Comparison of ENCODE assay signal across 19 cellular contexts in the genomic region with DNA sequence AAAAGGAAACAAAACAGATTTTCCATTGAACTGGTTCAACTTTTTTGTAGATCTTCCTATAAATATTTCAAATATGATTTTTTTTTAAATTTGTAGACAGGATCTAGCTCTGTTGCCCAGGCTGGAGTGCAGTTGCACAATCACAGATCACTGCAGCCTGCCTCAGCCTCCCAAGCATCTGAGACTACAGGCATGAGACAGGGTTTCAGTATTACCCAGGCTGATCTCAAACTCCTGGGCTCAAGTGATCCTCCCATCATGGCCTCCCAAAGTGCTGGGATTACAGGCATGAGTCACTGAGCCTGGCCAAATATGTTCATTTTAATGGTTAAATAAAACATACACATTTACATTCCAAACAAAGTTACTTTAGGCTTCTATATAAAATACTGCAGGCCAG. TPM values are rescaled to one million over a fixed set of nuclear protein-coding genes. Genes with fewer than 3 reads are reported as not detected.
DNase-seq lines count a peak whose midpoint lies in the region; ATAC-seq, FAIRE-seq and TF ChIP-seq lines count a peak whose summit lies in the region.
"Had no signal": no experiment of that assay in that cellular context is flagged by ENCODE, and none has a peak within 500 bp of the region (broad histone marks: within the 10 kb centered on the region; RNA-seq: fewer than 3 reads in every experiment).

No MANE protein-coding gene starts in this region.

- no TSS peak for BruUV-seq in IMR-90 (replicated peaks; lab: Mats Ljungman, UMichigan)

- H3K14ac ChIP-seq in IMR-90 (replicated peaks; ENCODE audit: low read depth, low read length) (no peak overlapping the region), H1 (ENCODE audit: insufficient read length) (no peak overlapping the region)

- no peaks in the 10 kb centered on the region for H3K9me1 ChIP-seq in IMR-90 (ENCODE audit: insufficient read depth, low read length)

- H2AFZ ChIP-seq in IMR-90 (replicated peaks; ENCODE audit: low read length, poor library complexity) (no peak overlapping the region), H1 (ENCODE audit: low read length) (no peak overlapping the region)

- peak overlapping the region; percentile 5 for H3K27ac ChIP-seq in CD4-positive, CD25-positive, alpha-beta regulatory T cell (ENCODE audit: insufficient read depth, low read length, poor library complexity, severe bottlenecking)
- H3K27ac ChIP-seq in IMR-90 (ENCODE audit: insufficient read depth, low read length) (no peak overlapping the region), H1 (ENCODE audit: low read depth, low read length) (no peak overlapping the region)
- H3K27ac ChIP-seq: BLaER1 had no signal

- no peaks in the 10 kb centered on the region for H3K27me3 ChIP-seq in CD4-positive, CD25-positive, alpha-beta regulatory T cell (ENCODE audit: control insufficient read depth, insufficient read depth, low read length)
- H3K27me3 ChIP-seq in IMR-90 (ENCODE audit: control insufficient read depth, insufficient read depth, low read length), result no peaks in the 10 kb centered on the region
- H3K27me3 ChIP-seq in H1 (replicated peaks in 1 of 4; ENCODE audit: control insufficient read depth in 3 of 4, extremely low read depth in 1 of 4, insufficient read depth in 3 of 4, low read length in 3 of 4), result no peaks in the 10 kb centered on the region
- H3K27me3 ChIP-seq: BLaER1 had no signal

- H2BK120ac ChIP-seq in IMR-90 (ENCODE audit: low read depth, low read length) (no peak overlapping the region), H1 (replicated peaks; ENCODE audit: low read depth, low read length) (no peak overlapping the region)

- peaks cover 4 to 40% (median 13%) of the 10 kb centered on the region in 4 donors for H3K4me1 Mint-ChIP-seq in CD4-positive, CD25-positive, alpha-beta regulatory T cell
- no peaks in the 10 kb centered on the region for H3K4me1 Mint-ChIP-seq in HFFc6 (ENCODE audit: low read depth)
- H3K4me1 Mint-ChIP-seq: IgD-negative memory B cell had no signal

- H4K20me1 ChIP-seq in IMR-90 (ENCODE audit: insufficient read depth, low read length), result no peaks in the 10 kb centered on the region
- no peaks in the 10 kb centered on the region for H4K20me1 ChIP-seq in H1 (replicated peaks in 1 of 2; ENCODE audit: control insufficient read depth in 1 of 2, insufficient read depth in 2 of 2, low read length in 2 of 2)
- H4K20me1 ChIP-seq: BLaER1 had no signal

- H3K56ac ChIP-seq in IMR-90 (ENCODE audit: extremely low read depth, insufficient read depth, low read length) (no peak overlapping the region), H1 (replicated peaks; ENCODE audit: insufficient read length, low read depth, low read length) (no peak overlapping the region)

- H3K36me3 ChIP-seq in CD4-positive, CD25-positive, alpha-beta regulatory T cell (ENCODE audit: control insufficient read depth, insufficient read depth, low read length), result peaks cover 90% of the 10 kb centered on the region
- H3K36me3 ChIP-seq in IMR-90 (ENCODE audit: control insufficient read depth, insufficient read depth, low read length) (no peaks in the 10 kb centered on the region), H1 (ENCODE audit: control insufficient read depth in 2 of 4, insufficient read depth in 4 of 4, low read length in 3 of 4) (peaks cover 0 to 36% (median 2%) of the 10 kb centered on the region in 4 experiments; a peak in 6 of 8 replicates)
- H3K36me3 ChIP-seq: BLaER1 had no signal

- no peak overlapping the region for H3K4me2 ChIP-seq in IMR-90 (ENCODE audit: low read depth, low read length)
- H3K4me2 ChIP-seq in H1 (ENCODE audit: insufficient read depth in 1 of 2, low read depth in 2 of 2, low read length in 2 of 2), result no peak overlapping the region
- H3K4me2 ChIP-seq: BLaER1 had no signal

- no peak overlapping the region for H3K23ac ChIP-seq in IMR-90 (ENCODE audit: low read depth, low read length)
- no peak overlapping the region for H3K23ac ChIP-seq in H1 (ENCODE audit: insufficient read length)

- H3K79me2 ChIP-seq in H1 (ENCODE audit: control insufficient read depth in 1 of 2, insufficient read depth in 2 of 2, low read length in 2 of 2), result no peaks in the 10 kb centered on the region

- H4K8ac ChIP-seq in IMR-90 (ENCODE audit: low read depth in 2 of 2, low read length in 2 of 2), result no peak overlapping the region
- H4K8ac ChIP-seq in H1 (ENCODE audit: extremely low read depth, insufficient read depth, low read length), result no peak overlapping the region

- H3K9me3 ChIP-seq in CD4-positive, CD25-positive, alpha-beta regulatory T cell (ENCODE audit: control insufficient read depth in 2 of 2, low read length in 2 of 2), result no peaks in the 10 kb centered on the region
- H3K9me3 ChIP-seq in IMR-90 (ENCODE audit: control insufficient read depth, insufficient read depth, low read length) (no peaks in the 10 kb centered on the region), H1 (ENCODE audit: insufficient read depth in 2 of 2, low read depth in 1 of 2, low read length in 1 of 2) (no peaks in the 10 kb centered on the region)
- H3K9me3 ChIP-seq: BLaER1 had no signal

- no peak overlapping the region for H2AK5ac ChIP-seq in IMR-90 (ENCODE audit: low read depth, low read length)
- no peak overlapping the region for H2AK5ac ChIP-seq in H1 (ENCODE audit: low read depth, low read length)

- H2AK9ac ChIP-seq in IMR-90 (replicated peaks; ENCODE audit: low read depth, low read length, poor library complexity), result no peak overlapping the region

- H3K18ac ChIP-seq in IMR-90 (ENCODE audit: low read depth, low read length), result no peak overlapping the region
- no peak overlapping the region for H3K18ac ChIP-seq in H1 (ENCODE audit: extremely low read depth, low read length)

- H3K9ac ChIP-seq in IMR-90 (ENCODE audit: low read depth, low read length) (no peak overlapping the region), H1 (replicated peaks in 1 of 4; ENCODE audit: extremely low read depth in 1 of 4, low read depth in 3 of 4, low read length in 3 of 4) (no peak overlapping the region)
- H3K9ac ChIP-seq: BLaER1 had no signal

- H3K36me3 Mint-ChIP-seq in CD4-positive, CD25-positive, alpha-beta regulatory T cell, result peaks cover 28% of the 10 kb centered on the region
- H3K36me3 Mint-ChIP-seq in HFFc6 (ENCODE audit: low read depth), result no peaks in the 10 kb centered on the region

- intact Hi-C loops in IMR-90 (cut with micrococcal nuclease), result no loop called here

- no peaks in the 10 kb centered on the region for H3K79me1 ChIP-seq in IMR-90 (ENCODE audit: low read depth in 1 of 2, low read length in 2 of 2)
- H3K79me1 ChIP-seq in H1 (ENCODE audit: low read depth, low read length), result no peaks in the 10 kb centered on the region

- TF ChIP-seq POLR2A in IMR-90 (IDR thresholded peaks at IDR 0.05; ENCODE audit: low read depth, low read length) (no peak), H1 (IDR thresholded peaks at IDR 0.05; ENCODE audit: control extremely low read depth in 1 of 2, low read depth in 2 of 2, low read length in 2 of 2) (no peak)

- TF ChIP-seq CTCF in IMR-90 (conservative IDR thresholded peaks at IDR 0.05; ENCODE audit: low read depth, low read length) (no peak), H1 (IDR thresholded peaks at IDR 0.05; ENCODE audit: control extremely low read depth in 1 of 3, insufficient read depth in 1 of 3, low read depth in 1 of 3, low read length in 3 of 3) (no peak), HFFc6 (IDR thresholded peaks at IDR 0.05) (no peak)

- TF ChIP-seq RAD21 in IMR-90 (IDR thresholded peaks at IDR 0.05; ENCODE audit: low read length), result no peak
- no peak for TF ChIP-seq RAD21 in H1 (IDR thresholded peaks at IDR 0.05 in 1 of 2, conservative IDR thresholded peaks at IDR 0.05 in 1 of 2; ENCODE audit: low read depth in 2 of 2, low read length in 2 of 2)

- H3K4me3 ChIP-seq in CD4-positive, CD25-positive, alpha-beta regulatory T cell (ENCODE audit: low read depth, low read length), result no peak overlapping the region
- H3K4me3 ChIP-seq in IMR-90 (ENCODE audit: insufficient read depth, low read depth, low read length) (no peak overlapping the region), H1 (ENCODE audit: extremely low read depth in 1 of 4, insufficient read depth in 2 of 4, low read depth in 3 of 4, low read length in 4 of 4) (no peak overlapping the region)
- H3K4me3 ChIP-seq: BLaER1 had no signal

- H3K4ac ChIP-seq in IMR-90 (ENCODE audit: low read depth, low read length) (no peak overlapping the region), H1 (replicated peaks; ENCODE audit: insufficient read length, low read depth, low read length) (no peak overlapping the region)

- no peaks in the 10 kb centered on the region for H3K23me2 ChIP-seq in H1 (ENCODE audit: low read depth, low read length)

- no peak for FAIRE-seq in H1 (lab: Jason Lieb, UNC)
- FAIRE-seq: A204.1 had no signal

- no peaks in the 10 kb centered on the region for H3K9me3 Mint-ChIP-seq in CD4-positive, CD25-positive, alpha-beta regulatory T cell
- H3K9me3 Mint-ChIP-seq in HFFc6, result no peaks in the 10 kb centered on the region
- H3K9me3 Mint-ChIP-seq: CD8-positive, alpha-beta memory T cell; IgD-negative memory B cell had no signal

- H2BK15ac ChIP-seq in IMR-90 (ENCODE audit: low read depth, low read length) (no peak overlapping the region), H1 (ENCODE audit: low read length) (no peak overlapping the region)

- in situ Hi-C loops in IMR-90 (cut with MboI; ENCODE audit: low sequenced_read_pairs), result loop anchor here (25.0 kb wide), 1 partner anchor 706 kb away; no protein-coding TSS in a partner anchor

- H3K27ac Mint-ChIP-seq in CD4-positive, CD25-positive, alpha-beta regulatory T cell, result no peak overlapping the region
- no peak overlapping the region for H3K27ac Mint-ChIP-seq in HFFc6
- H3K27ac Mint-ChIP-seq: IgD-negative memory B cell had no signal

- ATAC-seq in CD4-positive, CD25-positive, alpha-beta regulatory T cell (ENCODE audit: low read depth in 2 of 2), result no peak
- peak; percentile 79 for ATAC-seq in IMR-90 (ENCODE audit: low read depth)

- H2BK20ac ChIP-seq in IMR-90 (ENCODE audit: low read depth, low read length), result no peak overlapping the region
- H2BK20ac ChIP-seq in H1 (ENCODE audit: low read length), result no peak overlapping the region

- dilution Hi-C loops in IMR-90 (cut with HindIII; ENCODE audit: low sequenced_read_pairs, unreplicated experiment), result no loop called here

- no peak overlapping the region for H2BK5ac ChIP-seq in IMR-90 (ENCODE audit: low read depth, low read length, poor library complexity, severe bottlenecking)
- no peak overlapping the region for H2BK5ac ChIP-seq in H1 (ENCODE audit: low read depth, low read length)

- H4K91ac ChIP-seq in IMR-90 (ENCODE audit: insufficient read depth, low read depth, low read length), result no peak overlapping the region
- H4K91ac ChIP-seq in H1 (replicated peaks; ENCODE audit: insufficient read length, low read length), result no peak overlapping the region

- H3K4me3 Mint-ChIP-seq in CD4-positive, CD25-positive, alpha-beta regulatory T cell, result no peak overlapping the region
- no peak overlapping the region for H3K4me3 Mint-ChIP-seq in HFFc6
- H3K4me3 Mint-ChIP-seq: CD8-positive, alpha-beta memory T cell; IgD-negative memory B cell had no signal

- H4K5ac ChIP-seq in IMR-90 (ENCODE audit: low read depth, low read length), result no peak overlapping the region
- no peak overlapping the region for H4K5ac ChIP-seq in H1 (ENCODE audit: insufficient read length, low read depth, low read length)

- peak; percentile 5 for DNase-seq in activated T-cell treated with anti-CD3 and anti-CD28 coated beads, Interleukin-2, amount 50 U/mL, for 1 hour
- no peak for DNase-seq in activated T-cell treated with anti-CD3 and anti-CD28 coated beads, Interleukin-2, amount 50 U/mL, for 48 hours
- no peak for DNase-seq in CD4-positive, CD25-positive, alpha-beta regulatory T cell
- peak; percentile 49 for DNase-seq in IMR-90
- DNase-seq in H1 (ENCODE audit: low read depth in 1 of 2, low spot score in 2 of 2), result no peak
- DNase-seq in SHP77 treated with DMSO at 0.1 percent for 48 hours (lab: John Stamatoyannopoulos, UW), result no peak
- DNase-seq in T-helper 9 cell, result no peak
- DNase-seq in HFFc6, result no peak
- DNase-seq: CD8-positive, alpha-beta memory T cell; H7; NCI-H187; NCI-H69; NK-92 treated with Interleukin-12 subunit alpha and Interleukin-12 subunit beta, amount 100 ng/mL, for 24 hours; SIG-M5 had no signal

- CTCF ChIA-PET in IMR-90 (lab: Yijun Ruan, JAX) (interaction anchor here (0.7 to 0.8 kb wide), 2 partner anchors 11 to 55 kb away, joined by 3 to 5 read pairs; a partner anchor contains a TSS), H1 (lab: Charles Lee; ENCODE audit: partially characterized antibody) (interaction anchor here (0.6 to 3.3 kb wide), 9 partner anchors 8 to 1326 kb away, joined by 3 to 15 read pairs (median 5); no protein-coding TSS in a partner anchor)

- no peak overlapping the region for H2BK12ac ChIP-seq in H1 (ENCODE audit: low read depth, low read length)

- TF ChIP-seq EP300 in H1 (IDR thresholded peaks at IDR 0.05; ENCODE audit: borderline replicate concordance in 1 of 2, low read depth in 2 of 2, low read length in 2 of 2), result no peak

- peaks cover 19% of the 10 kb centered on the region for H3K4me1 ChIP-seq in CD4-positive, CD25-positive, alpha-beta regulatory T cell (ENCODE audit: control insufficient read depth, insufficient read depth, low read length, poor library complexity, severe bottlenecking)
- H3K4me1 ChIP-seq in IMR-90 (ENCODE audit: control insufficient read depth, insufficient read depth, low read length), result no peaks in the 10 kb centered on the region
- H3K4me1 ChIP-seq in H1 (replicated peaks in 1 of 4; ENCODE audit: control insufficient read depth in 3 of 4, insufficient read depth in 4 of 4, low read length in 3 of 4), result no peaks in the 10 kb centered on the region
- H3K4me1 ChIP-seq: BLaER1 had no signal

- POLR2A ChIA-PET in IMR-90 (lab: Charles Lee; ENCODE audit: unreplicated experiment) (interaction anchor here (0.7 kb wide), 1 partner anchor 110 kb away, joined by 3 read pairs; no protein-coding TSS in a partner anchor), H1 (lab: Charles Lee; ENCODE audit: partially characterized antibody) (no interaction called here)

- H3K27me3 Mint-ChIP-seq in CD4-positive, CD25-positive, alpha-beta regulatory T cell, result no peaks in the 10 kb centered on the region
- no peaks in the 10 kb centered on the region for H3K27me3 Mint-ChIP-seq in HFFc6 (ENCODE audit: insufficient read depth)
- H3K27me3 Mint-ChIP-seq: CD8-positive, alpha-beta memory T cell; IgD-negative memory B cell had no signal

RNA-seq across cellular contexts. Expression of a gene that starts 33.6 kb away (rescaled TPM):
- 723 TPM for total RNA-seq in CD4-positive, CD25-positive, alpha-beta regulatory T cell
- polyA plus RNA-seq in CD4-positive, CD25-positive, alpha-beta regulatory T cell, result 100 to 1,000 TPM; 327 to 481 (median 401) TPM
- 14.9 and 19.7 TPM in 2 replicates for total RNA-seq in IMR-90 (2012; rRNA removed)
- polyA plus RNA-seq in IMR-90 (2012; rRNA removed), result 5.5 and 6.3 TPM in 2 replicates
- 4.0 and 4.8 TPM in 2 replicates for polyA plus RNA-seq in IMR-90 (2012; cell fraction: cytosol; rRNA removed)
- polyA plus RNA-seq in IMR-90 (2012; cell fraction: nucleus; rRNA removed; ENCODE audit: low replicate concordance), result 1.9 and 4.4 TPM in 2 replicates
- 37.1 and 39.5 TPM in 2 replicates for total RNA-seq in H1 (2021; fragmentation: NEBNext Ultra II Directional; extraction: Animal tissue kit (Norgen Biotek cat#: 25700))
- polyA plus RNA-seq in H1 (2011; rRNA removed), result 16.3 and 22.0 TPM in 2 replicates
- 21.1 TPM for polyA plus RNA-seq in H1 (2011; cell fraction: cytosol; rRNA removed)
- polyA plus RNA-seq in H1 (2011; cell fraction: nucleus; rRNA removed), result 11.6 TPM
- 25.2 to 40.6 TPM (median 28.3 TPM) in 4 replicates for polyA plus RNA-seq in H1 (2012, experiment 1 of 2)
- polyA plus RNA-seq in H1 (2012, experiment 2 of 2), result 3.1 TPM
- 11.8 TPM for polyA plus RNA-seq in H1 (2013, experiment 1 of 2)
- 11.9 TPM for polyA plus RNA-seq in H1 (2013, experiment 2 of 2)
- polyA minus RNA-seq in H1 (2011; rRNA and poly(A)+ RNA removed), result 38.4 and 38.7 TPM in 2 replicates
- 23.9 TPM for polyA minus RNA-seq in H1 (2011; cell fraction: cytosol; rRNA and poly(A)+ RNA removed)
- 26.9 TPM for polyA minus RNA-seq in H1 (2011; cell fraction: nucleus; rRNA and poly(A)+ RNA removed)
- total RNA-seq in HFFc6 (2021; fragmentation: NEBNext Ultra II Directional; extraction: Animal tissue kit (Norgen Biotek cat#: 25700)), result 10 to 100 TPM; 19.4 to 31.3 (median 23.8) TPM

RNA-seq across cellular contexts. Expression of a gene that starts 42.0 kb away (rescaled TPM):
- not detected for total RNA-seq in CD4-positive, CD25-positive, alpha-beta regulatory T cell
- polyA plus RNA-seq in CD4-positive, CD25-positive, alpha-beta regulatory T cell, result under 1 TPM; 0.32 to 0.57 (median 0.41) TPM
- total RNA-seq in IMR-90 (2012; rRNA removed), result under 0.01 and 0.18 TPM in 2 replicates
- polyA plus RNA-seq in IMR-90 (2012; rRNA removed) (0.07 and 0.19 TPM in 2 replicates), H1 (2011; rRNA removed) (0.20 and 0.29 TPM in 2 replicates)
- polyA plus RNA-seq in IMR-90 (2012; cell fraction: cytosol; rRNA removed), result 0.05 and 0.08 TPM in 2 replicates
- 0.07 and 0.10 TPM in 2 replicates for polyA plus RNA-seq in IMR-90 (2012; cell fraction: nucleus; rRNA removed; ENCODE audit: low replicate concordance)
- 0.23 and 0.34 TPM in 2 replicates for total RNA-seq in H1 (2021; fragmentation: NEBNext Ultra II Directional; extraction: Animal tissue kit (Norgen Biotek cat#: 25700))
- polyA plus RNA-seq in H1 (2011; cell fraction: cytosol; rRNA removed), result 0.25 TPM
- polyA plus RNA-seq in H1 (2011; cell fraction: nucleus; rRNA removed), result 0.17 TPM
- 0.42 to 0.85 TPM (median 0.63 TPM) in 4 replicates for polyA plus RNA-seq in H1 (2012, experiment 1 of 2)
- 0.37 TPM for polyA plus RNA-seq in H1 (2012, experiment 2 of 2)
- polyA plus RNA-seq in H1 (2013, experiment 1 of 2), result 0.06 TPM
- 0.13 TPM for polyA plus RNA-seq in H1 (2013, experiment 2 of 2)
- 0.20 TPM in 1 of 2 replicates, not detected in the other for polyA minus RNA-seq in H1 (2011; rRNA and poly(A)+ RNA removed)
- polyA minus RNA-seq in H1 (2011; cell fraction: cytosol; rRNA and poly(A)+ RNA removed), result not detected
- polyA minus RNA-seq in H1 (2011; cell fraction: nucleus; rRNA and poly(A)+ RNA removed), result 0.60 TPM
- total RNA-seq in HFFc6 (2021; fragmentation: NEBNext Ultra II Directional; extraction: Animal tissue kit (Norgen Biotek cat#: 25700)), result under 1 TPM; 0.17 to 0.55 (median 0.39) TPM
- total RNA-seq: CD8-positive, alpha-beta memory T cell; OCI-LY7; RPMI7951 had no signal
- polyA plus RNA-seq: IgD-negative memory B cell had no signal

Comparison
In these comparisons a context has a peak if more than half of its experiments do, and no peak if none do; other contexts are left out.
1. DNase-seq: peak in activated T-cell treated with anti-CD3 and anti-CD28 coated beads, Interleukin-2, amount 50 U/mL, for 1 hour (single experiment) and IMR-90 (single experiment); none in activated T-cell treated with anti-CD3 and anti-CD28 coated beads, Interleukin-2, amount 50 U/mL, for 48 hours (0 of 2), CD4-positive, CD25-positive, alpha-beta regulatory T cell (0 of 3), H1 (0 of 2), SHP77 treated with DMSO at 0.1 percent for 48 hours (single experiment), T-helper 9 cell (single experiment) and HFFc6 (single experiment).
2. RNA of a gene that starts 33.6 kb away (total RNA-seq): 723 TPM in CD4-positive, CD25-positive, alpha-beta regulatory T cell (single experiment); 37.1 to 39.5 TPM in H1, 19.4 to 31.3 TPM in HFFc6 and 14.9 to 19.7 TPM in IMR-90; every median in the first group is over 10 times any median in the second.